ENCODE assay signal across 14 cellular contexts in genomic region chr1:104028670-104029069, GRCh38.
"Had no signal": no experiment of that assay in that cellular context is flagged by ENCODE, and none has a peak within 500 bp of the region (broad histone marks: within the 10 kb centered on the region; RNA-seq: fewer than 3 reads in every experiment).

No MANE protein-coding gene starts in this region.

- ATAC-seq: esophagus mucosa, left cardiac atrium, lower lobe of right lung, WTC11 had no signal

- H3K4me3 ChIP-seq: lower lobe of right lung, thyroid gland had no signal

- DNase-seq: activated CD4-positive, alpha-beta T cell treated with anti-CD3 and anti-CD28 coated beads for 48 hours; activated naive CD4-positive, alpha-beta T cell treated with anti-CD3 and anti-CD28 coated beads for 36 hours; left cardiac atrium; lower lobe of right lung; midbrain; naive B cell; retina; stimulated activated CD4-positive, alpha-beta T cell treated with anti-CD3 and anti-CD28 coated beads, Interleukin-4, amount 100 ng/mL, for 24 hours; thyroid gland had no signal

- H3K27me3 ChIP-seq: thyroid gland had no signal

- H3K4me1 ChIP-seq: lower lobe of right lung, thyroid gland had no signal

- H3K36me3 ChIP-seq: lower lobe of right lung, thyroid gland had no signal

- H3K27ac ChIP-seq: lower lobe of right lung, thyroid gland had no signal

- H3K9me3 ChIP-seq: lower lobe of right lung, thyroid gland had no signal

- FAIRE-seq: astrocyte, endometrium, urothelium cell line had no signal
